In genomic region chr12:22190969-22191368, GRCh38 we compare ENCODE assay signal across 17 cellular contexts.
DNase-seq lines count a peak whose midpoint lies in the region; ATAC-seq lines count a peak whose summit lies in the region.
"Had no signal": no experiment of that assay in that cellular context is flagged by ENCODE, and none has a peak within 500 bp of the region (broad histone marks: within the 10 kb centered on the region; RNA-seq: fewer than 3 reads in every experiment).

No MANE protein-coding gene starts in this region.

- H3K4me1 ChIP-seq in mesodermal cell (ENCODE audit: control insufficient read depth, insufficient read depth, low read length, poor library complexity, severe bottlenecking): no peaks in the 10 kb centered on the region
- H3K4me1 ChIP-seq: BLaER1, HAP-1 had no signal

- H3K4me3 ChIP-seq in mesodermal cell (ENCODE audit: extremely low read depth, insufficient read depth, low read length, poor library complexity, severe bottlenecking): no peak overlapping the region
- H3K4me3 ChIP-seq: BLaER1, GM23248, HAP-1 had no signal

- H3K36me3 ChIP-seq in mesodermal cell (ENCODE audit: control insufficient read depth, insufficient read depth, low read length): no peaks in the 10 kb centered on the region
- H3K36me3 ChIP-seq: BLaER1, HAP-1 had no signal

- peak; percentile 5 for DNase-seq in A172 (ENCODE audit: low spot score)
- DNase-seq in OCI-M1 (lab: John Stamatoyannopoulos, UW): peak; percentile 45
- peak; percentile 16 for DNase-seq in foreskin melanocyte
- no peak for DNase-seq in iPS-NIHi11 (ENCODE audit: low spot score)
- no peak for DNase-seq in head of caudate nucleus
- DNase-seq: CD4-positive, alpha-beta memory T cell; DMS 273 treated with DMSO at 0.1 percent for 48 hours; DMS53; DND-41; EL; GM23248 had no signal

- no peak for ATAC-seq in GM18909 (IDR thresholded peaks at IDR 0.05; ENCODE audit: poor library complexity, unreplicated experiment)
- ATAC-seq: HepG2 had no signal

- peak overlapping the region; percentile 39 for H3K27ac ChIP-seq in mesodermal cell (ENCODE audit: low read depth, low read length, severe bottlenecking)
- H3K27ac ChIP-seq: 22Rv1, BLaER1, GM23248 had no signal

- no CpG with 5 or more reads among the region's 1 CpG for WGBS in mesodermal cell (ENCODE audit: insufficient coverage in 2 of 2), 2 experiments

- H3K9me3 ChIP-seq in mesodermal cell (ENCODE audit: control insufficient read depth, low read length): no peaks in the 10 kb centered on the region
- H3K9me3 ChIP-seq: BLaER1, HAP-1 had no signal

- intact Hi-C loops in head of caudate nucleus (cut with DNase I): no loop called here

Comparison
In these comparisons a context has a peak if more than half of its experiments do, and no peak if none do; other contexts are left out.
1. DNase-seq: peak in A172 (single experiment), OCI-M1 (single experiment) and foreskin melanocyte (single experiment); none in iPS-NIHi11 (single experiment) and head of caudate nucleus (0 of 42).